Comparison of ENCODE assay signal across 8 cellular contexts in genomic region chr3:58049143-58049785, GRCh38. TPM values are rescaled to one million over a fixed set of nuclear protein-coding genes. Genes with fewer than 3 reads are reported as not detected.
DNase-seq lines count a peak whose midpoint lies in the region; TF ChIP-seq lines count a peak whose summit lies in the region.

No MANE protein-coding gene starts in this region.

- H3K27ac ChIP-seq in HEK293 (ENCODE audit: extremely low read depth, low read depth, low read length) (peak overlapping the region; percentile 35), hepatocyte (peak overlapping the region; percentile 98)

- H3K4me2 ChIP-seq in hepatocyte, result peak overlapping the region; percentile 48

- H2AFZ ChIP-seq in hepatocyte, result no peak overlapping the region

- H3K4me1 Mint-ChIP-seq in immature natural killer cell, result peaks cover 11 to 26% of the 10 kb centered on the region in 2 donors

- H3K27me3 ChIP-seq in adipocyte (replicated peaks; ENCODE audit: control insufficient read depth, insufficient read depth, low read length), result no peaks in the 10 kb centered on the region
- H3K27me3 ChIP-seq in hepatocyte, result no peaks in the 10 kb centered on the region

- H3K9me3 ChIP-seq in HEK293 (ENCODE audit: control insufficient read depth, insufficient read depth, low read depth, low read length) (no peaks in the 10 kb centered on the region), adipocyte (ENCODE audit: control insufficient read depth, low read length) (no peaks in the 10 kb centered on the region), hepatocyte (ENCODE audit: low read depth) (no peaks in the 10 kb centered on the region)

- H3K79me2 ChIP-seq in hepatocyte, result peaks cover 91% of the 10 kb centered on the region

- peak overlapping the region; percentile 17 for H3K9ac ChIP-seq in adipocyte (ENCODE audit: low read length)

- H3K9me3 Mint-ChIP-seq in immature natural killer cell, result no peaks in the 10 kb centered on the region

- peak; percentile 62 for DNase-seq in adipocyte (ENCODE audit: low read depth)
- DNase-seq in hepatocyte (ENCODE audit: low spot score), result peak; percentile 92
- DNase-seq in skeletal muscle cell (ENCODE audit: low read depth), result peak; percentile 74
- DNase-seq in medulla oblongata (ENCODE audit: extremely low spot score), result no peak
- no peak for DNase-seq in immature natural killer cell
- DNase-seq in activated CD4-positive, CD25-positive, alpha-beta regulatory T cell treated with anti-CD3 and anti-CD28 coated beads, Interleukin-2, amount 50 U/mL, for 72 hours, result no peak
- no peak for DNase-seq in stimulated activated naive CD4-positive, alpha-beta T cell (lab: John Stamatoyannopoulos, UW)

- POLR2A ChIA-PET in HEK293 (lab: Yijun Ruan, JAX), result interaction anchor here (1.0 to 1.3 kb wide), 2 partner anchors 9 to 41 kb away, joined by 3 read pairs; partner anchors contain the start of gene FLNB

- H3K36me3 Mint-ChIP-seq in immature natural killer cell, result peaks cover 0 to 1% (median 0%) of the 10 kb centered on the region in 3 donors

- TF ChIP-seq CTCF in HEK293 (tag by site-specific recombination; IDR thresholded peaks at IDR 0.05), result no peak
- TF ChIP-seq CTCF in hepatocyte (IDR thresholded peaks at IDR 0.05; ENCODE audit: poor library complexity), result no peak

- peaks cover 13% of the 10 kb centered on the region for H3K4me1 ChIP-seq in HEK293 (ENCODE audit: control insufficient read depth, insufficient read depth, low read length)
- H3K4me1 ChIP-seq in adipocyte (ENCODE audit: control insufficient read depth, insufficient read depth, low read length), result peaks cover 64% of the 10 kb centered on the region
- peaks cover 62% of the 10 kb centered on the region for H3K4me1 ChIP-seq in hepatocyte (ENCODE audit: insufficient read depth)

- no peak overlapping the region for H3K4me3 Mint-ChIP-seq in immature natural killer cell

- H3K9me2 ChIP-seq in hepatocyte (replicated peaks; ENCODE audit: insufficient read depth), result no peaks in the 10 kb centered on the region

- peaks cover 0 to 1% (median 0%) of the 10 kb centered on the region in 3 donors for H3K27me3 Mint-ChIP-seq in immature natural killer cell (ENCODE audit: low read depth in 3 of 3)

- WGBS in hepatocyte (ENCODE audit: low lambda C conversion rate, missing lambda C conversion rate), result 26% methylated on average over 10 of the region's 10 CpGs

- H3K36me3 ChIP-seq in HEK293 (ENCODE audit: control insufficient read depth in 2 of 2, insufficient read depth in 1 of 2, low read length in 2 of 2) (no peaks in the 10 kb centered on the region), adipocyte (ENCODE audit: control insufficient read depth, insufficient read depth, low read length, severe bottlenecking) (no peaks in the 10 kb centered on the region), hepatocyte (replicated peaks; ENCODE audit: insufficient read depth, low read depth) (no peaks in the 10 kb centered on the region)

- CTCF ChIA-PET in HEK293 (lab: Yijun Ruan, JAX), result interaction anchor here (0.6 to 1.5 kb wide), 6 partner anchors 9 to 854 kb away, joined by 3 to 5 read pairs (median 3); partner anchors contain the start of gene FLNB

- no peak overlapping the region for H3K27ac Mint-ChIP-seq in immature natural killer cell

- H4K20me1 ChIP-seq in hepatocyte (ENCODE audit: insufficient read depth, poor library complexity, severe bottlenecking), result no peaks in the 10 kb centered on the region

- H3K4me3 ChIP-seq in HEK293 (ENCODE audit: low read depth, low read length) (no peak overlapping the region), adipocyte (ENCODE audit: low read length) (no peak overlapping the region), hepatocyte (no peak overlapping the region), skeletal muscle cell (ENCODE audit: low read depth, low read length) (no peak overlapping the region)

TF ChIP-seq in HEK293, 187 proteins besides CTCF, POLR2A, EP300 and RAD21 (continues in another document):
- TF ChIP-seq ZSCAN23 (tag by site-specific recombination; IDR thresholded peaks at IDR 0.05) (0 out of 2 replicates have a peak, but pooled peaks have one; percentile 88), ZNF335 (tag by site-specific recombination; conservative IDR thresholded peaks at IDR 0.05) (peak; percentile 34), ZNF501 (tag by site-specific recombination; IDR thresholded peaks at IDR 0.05) (no peak), BCL11A (tag by site-specific recombination; IDR thresholded peaks at IDR 0.05; ENCODE audit: low read depth) (peak; percentile 94), ZNF600 (tag by site-specific recombination; IDR thresholded peaks at IDR 0.05) (peak; percentile 61; the same call in 1 of the 2 replicates), GLIS1 (tag by site-specific recombination; IDR thresholded peaks at IDR 0.05) (peak; percentile 95), ZXDB (tag by site-specific recombination; IDR thresholded peaks at IDR 0.05) (peak; percentile 97), ZNF521 (tag by site-specific recombination; IDR thresholded peaks at IDR 0.05) (no peak), KLF10 (tag by site-specific recombination; IDR thresholded peaks at IDR 0.05) (peak; percentile 84), BCL6B (tag by site-specific recombination; IDR thresholded peaks at IDR 0.05) (no peak), ZBTB26 (tag by site-specific recombination; optimal IDR thresholded peaks at IDR 0.05) (peak; percentile 13), ZBTB10 (tag by site-specific recombination; IDR thresholded peaks at IDR 0.05) (0 out of 2 replicates have a peak, but pooled peaks have one; percentile 39), WT1 (tag by site-specific recombination; IDR thresholded peaks at IDR 0.05) (peak; percentile 76), ZSCAN30 (tag by site-specific recombination; IDR thresholded peaks at IDR 0.05) (peak; percentile 76; the same call in 1 of the 2 replicates), SCRT2 (tag by site-specific recombination; IDR thresholded peaks at IDR 0.05) (0 out of 2 replicates have a peak, but pooled peaks have one; percentile 30), ZNF843 (tag by site-specific recombination; IDR thresholded peaks at IDR 0.05) (peak; percentile 80), FEZF1 (tag by site-specific recombination; IDR thresholded peaks at IDR 0.05) (peak; percentile 49; the same call in 1 of the 2 replicates), ZBTB17 (tag by site-specific recombination; IDR thresholded peaks at IDR 0.05) (peak; percentile 72), ZNF580 (tag by site-specific recombination; IDR thresholded peaks at IDR 0.05) (peak; percentile 82), KLF1 (tag by site-specific recombination; IDR thresholded peaks at IDR 0.05) (peak; percentile 44; the same call in 1 of the 2 replicates)

RNA-seq across cellular contexts. Expression of gene FLNB, which starts 41.0 kb away (rescaled TPM):
- 136 and 172 TPM in 2 replicates for total RNA-seq in hepatocyte
- polyA plus RNA-seq in hepatocyte, result 69.4 and 74.2 TPM in 2 replicates
- 10 to 100 TPM in 1 of 3 donors, 1 to 10 TPM in 1, under 1 TPM in 1; 0.94 to 14.9 (median 7.5) TPM for polyA plus RNA-seq in immature natural killer cell

Comparison
In these comparisons a context has a peak if more than half of its experiments do, and no peak if none do; other contexts are left out.
1. DNase-seq: peak in adipocyte (single experiment), hepatocyte (single experiment) and skeletal muscle cell (single experiment); none in medulla oblongata (single experiment), immature natural killer cell (0 of 3), activated CD4-positive, CD25-positive, alpha-beta regulatory T cell treated with anti-CD3 and anti-CD28 coated beads, Interleukin-2, amount 50 U/mL, for 72 hours (single experiment) and stimulated activated naive CD4-positive, alpha-beta T cell (0 of 6).